Comparison of ENCODE assay signal across 8 cellular contexts in genomic region chr6:87590989-87591388, GRCh38. TPM values are rescaled to one million over a fixed set of nuclear protein-coding genes. Genes with fewer than 3 reads are reported as not detected.
A peak's percentile ranks its signal among the peaks of the same experiment; 100 is the strongest.
DNase-seq lines count a peak whose midpoint lies in the region; ATAC-seq, FAIRE-seq and TF ChIP-seq lines count a peak whose summit lies in the region.

No MANE protein-coding gene starts in this region.

- H4K20me1 ChIP-seq in Loucy (ENCODE audit: insufficient read depth, low read length, poor library complexity, severe bottlenecking) = peaks cover 13% of the 10 kb centered on the region

- no peaks in the 10 kb centered on the region for H3F3A ChIP-seq in Loucy (ENCODE audit: low read depth)

- no peaks in the 10 kb centered on the region for H3K27me3 ChIP-seq in BJ (ENCODE audit: control insufficient read depth, insufficient read depth, low read length)
- no peaks in the 10 kb centered on the region for H3K27me3 ChIP-seq in Loucy (ENCODE audit: insufficient read depth, low read length, poor library complexity, severe bottlenecking)
- H3K27me3 ChIP-seq in small intestine (ENCODE audit: control insufficient read depth in 2 of 2, insufficient read depth in 2 of 2, low read length in 2 of 2) = no peaks in the 10 kb centered on the region

- WGBS in small intestine, 3 donors = 67 to 72% (median 67%) methylated on average over 4 of the region's 4 CpGs

- no peak overlapping the region for H3K27ac ChIP-seq in small intestine (ENCODE audit: low read depth in 1 of 2, low read length in 1 of 2)

- no peak overlapping the region for H2AFZ ChIP-seq in Loucy (ENCODE audit: low read length)

- ATAC-seq in naive thymus-derived CD8-positive, alpha-beta T cell = no peak
- ATAC-seq in GM19452 (IDR thresholded peaks at IDR 0.05; ENCODE audit: unreplicated experiment) = no peak
- no peak for ATAC-seq in omental fat pad (ENCODE audit: low FRiP score)

- H3K27ac Mint-ChIP-seq in naive thymus-derived CD8-positive, alpha-beta T cell = peak overlapping the region in 8 of 10 donors; percentile 89 to 100 (median 96)

- peaks cover 34% of the 10 kb centered on the region for H3K4me1 ChIP-seq in Loucy (ENCODE audit: insufficient read depth, low read length, poor library complexity, severe bottlenecking)
- peaks cover 4 to 16% of the 10 kb centered on the region in 2 donors for H3K4me1 ChIP-seq in small intestine (ENCODE audit: control insufficient read depth in 2 of 2, insufficient read depth in 1 of 2, low read depth in 1 of 2, low read length in 1 of 2)

- CTCF ChIA-PET in BJ (lab: Yijun Ruan, JAX) = interaction anchor here (0.6 to 1.6 kb wide), 3 partner anchors 10 to 71 kb away, joined by 3 read pairs; no protein-coding TSS in a partner anchor

- H3K4me3 Mint-ChIP-seq in naive thymus-derived CD8-positive, alpha-beta T cell = peak overlapping the region; percentile 90 to 99 (median 94)

- POLR2A ChIA-PET in BJ (lab: Charles Lee) = no interaction called here
- POLR2A ChIA-PET in naive thymus-derived CD8-positive, alpha-beta T cell (lab: Charles Lee) = interaction anchor here (0.5 to 3.0 kb wide), 4 partner anchors 11 to 111 kb away, joined by 3 to 23 read pairs (median 7); partner anchors contain the start of gene AKIRIN2

- H3K9ac ChIP-seq in Loucy (ENCODE audit: low read depth, low read length, poor library complexity, severe bottlenecking) = peak overlapping the region; percentile 86

- no peaks in the 10 kb centered on the region for H3K9me3 Mint-ChIP-seq in naive thymus-derived CD8-positive, alpha-beta T cell

- H3K79me2 ChIP-seq in Loucy (ENCODE audit: insufficient read depth, low read length) = peaks cover 60% of the 10 kb centered on the region

- peaks cover 24 to 78% (median 63%) of the 10 kb centered on the region in 4 donors for H3K4me1 Mint-ChIP-seq in naive thymus-derived CD8-positive, alpha-beta T cell

- TF ChIP-seq CTCF in BJ (IDR thresholded peaks at IDR 0.05; ENCODE audit: insufficient read depth, low read depth, low read length) (no peak), Loucy (conservative IDR thresholded peaks at IDR 0.05; ENCODE audit: low read length) (no peak), choroid plexus epithelial cell (conservative IDR thresholded peaks at IDR 0.05; ENCODE audit: low read depth, low read length) (no peak), omental fat pad (IDR thresholded peaks at IDR 0.05) (no peak)

- H3K27me3 Mint-ChIP-seq in naive thymus-derived CD8-positive, alpha-beta T cell = no peaks in the 10 kb centered on the region

- no peak for FAIRE-seq in small intestine (lab: Jason Lieb, UNC)

- H3K36me3 ChIP-seq in BJ (ENCODE audit: control insufficient read depth, insufficient read depth, low read length) = no peaks in the 10 kb centered on the region; the same call in 1 of the 2 replicates
- peaks cover 9% of the 10 kb centered on the region; the same call in 1 of the 2 replicates for H3K36me3 ChIP-seq in Loucy (ENCODE audit: insufficient read depth, low read length)
- peaks cover 0 to 2% of the 10 kb centered on the region in 2 donors for H3K36me3 ChIP-seq in small intestine (ENCODE audit: control insufficient read depth in 2 of 2, insufficient read depth in 2 of 2, low read length in 2 of 2)

- H3K4me3 ChIP-seq in BJ (ENCODE audit: low read depth, low read length) = peak overlapping the region; percentile 71
- H3K4me3 ChIP-seq in Loucy (ENCODE audit: low read length, poor library complexity, severe bottlenecking) = peak overlapping the region; percentile 94
- peak overlapping the region; percentile 95 for H3K4me3 ChIP-seq in choroid plexus epithelial cell (ENCODE audit: low read depth, low read length)
- no peak overlapping the region for H3K4me3 ChIP-seq in small intestine (ENCODE audit: low read depth in 1 of 2, low read length in 2 of 2)

- peaks cover 0 to 24% (median 7%) of the 10 kb centered on the region in 3 donors for H3K36me3 Mint-ChIP-seq in naive thymus-derived CD8-positive, alpha-beta T cell

- DNase-seq in BJ (ENCODE audit: low read depth) (no peak), choroid plexus epithelial cell (ENCODE audit: low read depth) (no peak), KG1 (lab: John Stamatoyannopoulos, UW) (no peak), omental fat pad (ENCODE audit: low spot score) (no peak), small intestine (no peak)
- no peak for DNase-seq in naive thymus-derived CD8-positive, alpha-beta T cell

- H3K9me2 ChIP-seq in Loucy (replicated peaks; ENCODE audit: low read depth, low read length) = no peaks in the 10 kb centered on the region

- peak overlapping the region; percentile 75 for H3K4me2 ChIP-seq in Loucy (ENCODE audit: low read depth, low read length, poor library complexity, severe bottlenecking)

- no peaks in the 10 kb centered on the region for H3K9me3 ChIP-seq in Loucy (ENCODE audit: insufficient read depth, low read depth, low read length)
- no peaks in the 10 kb centered on the region for H3K9me3 ChIP-seq in small intestine (ENCODE audit: control insufficient read depth, low read depth)

RNA-seq across cellular contexts. Expression of gene ORC3, which starts 1.1 kb away (rescaled TPM):
- polyA plus RNA-seq in BJ (2011; rRNA removed) (17.3 and 35.5 TPM in 2 replicates), small intestine (10 to 100 TPM in 2 of 3 donors, 1 to 10 TPM in 1; 9.5 to 22.8 (median 12.9) TPM)
- 10.0 and 10.9 TPM in 2 replicates for polyA minus RNA-seq in BJ (2011; rRNA and poly(A)+ RNA removed)
- total RNA-seq in naive thymus-derived CD8-positive, alpha-beta T cell = 10 to 100 TPM; 30.9 to 31.4 TPM
- 10 to 100 TPM; 33.8 to 37.7 (median 36.7) TPM for polyA plus RNA-seq in naive thymus-derived CD8-positive, alpha-beta T cell
- total RNA-seq in omental fat pad = 10 to 100 TPM; 11.4 to 21.6 (median 13.9) TPM

RNA-seq across cellular contexts. Expression of gene RARS2, which starts 1.2 kb away (rescaled TPM):
- 12.4 and 25.5 TPM in 2 replicates for polyA plus RNA-seq in BJ (2011; rRNA removed)
- polyA minus RNA-seq in BJ (2011; rRNA and poly(A)+ RNA removed) = 11.6 and 11.8 TPM in 2 replicates
- total RNA-seq in naive thymus-derived CD8-positive, alpha-beta T cell = 10 to 100 TPM; 37.8 to 40.6 TPM
- polyA plus RNA-seq in naive thymus-derived CD8-positive, alpha-beta T cell = 10 to 100 TPM; 17.3 to 29.1 (median 27.1) TPM
- total RNA-seq in omental fat pad = 10 to 100 TPM; 21.8 to 43.2 (median 22.9) TPM
- 10 to 100 TPM; 23.0 to 26.4 (median 25.4) TPM for polyA plus RNA-seq in small intestine

Comparison
In these comparisons a context has a peak if more than half of its experiments do, and no peak if none do; other contexts are left out.
1. H3K4me3 ChIP-seq: peak in BJ (single experiment), Loucy (single experiment) and choroid plexus epithelial cell (single experiment); none in small intestine (0 of 2).